Comparison of ENCODE assay signal across 14 cellular contexts in genomic region chr13:113528101-113528797, GRCh38. TPM values are rescaled to one million over a fixed set of nuclear protein-coding genes. Genes with fewer than 3 reads are reported as not detected.
A peak's percentile ranks its signal among the peaks of the same experiment; 100 is the strongest.
DNase-seq lines count a peak whose midpoint lies in the region; ATAC-seq and TF ChIP-seq lines count a peak whose summit lies in the region.
"Had no signal": no experiment of that assay in that cellular context is flagged by ENCODE, and none has a peak within 500 bp of the region (broad histone marks: within the 10 kb centered on the region; RNA-seq: fewer than 3 reads in every experiment).

No MANE protein-coding gene starts in this region.

- no peaks in the 10 kb centered on the region for H3K27me3 ChIP-seq in prostate gland (replicated peaks; ENCODE audit: insufficient read depth)
- H3K27me3 ChIP-seq: heart left ventricle had no signal

- H3K4me3 ChIP-seq in fibroblast of the aortic adventitia (ENCODE audit: low read depth, low read length) (no peak overlapping the region), prostate gland (no peak overlapping the region)
- H3K4me3 ChIP-seq: heart left ventricle had no signal

- no peak for ATAC-seq in stimulated activated naive CD8-positive, alpha-beta T cell treated with anti-CD3 and anti-CD28 coated beads, Interleukin-15, amount 100 ng/mL, for 72 hours
- ATAC-seq: esophagus mucosa, heart left ventricle had no signal

- DNase-seq in DMS79 treated with DMSO at 0.1 percent for 48 hours (lab: John Stamatoyannopoulos, UW): peak; percentile 99
- DNase-seq in NCI-H2029 treated with DMSO at 0.1 percent for 48 hours (lab: John Stamatoyannopoulos, UW): peak; percentile 45
- DNase-seq in fibroblast of the aortic adventitia (ENCODE audit: low read depth): peak; percentile 17
- DNase-seq in prostate gland (ENCODE audit: low spot score): peak; percentile 23
- DNase-seq in middle frontal gyrus (ENCODE audit: extremely low spot score, low spot score): no peak
- DNase-seq in NCI-H146 treated with DMSO at 0.1 percent for 48 hours (lab: John Stamatoyannopoulos, UW; ENCODE audit: unreplicated experiment): no peak
- DNase-seq in stimulated activated naive CD8-positive, alpha-beta T cell treated with anti-CD3 and anti-CD28 coated beads, Interleukin-15, amount 100 ng/mL, for 72 hours: no peak
- DNase-seq: activated naive CD4-positive, alpha-beta T cell treated with Interleukin-2 at 50 U/mL for 16 hours; DMS53; heart left ventricle; NCI-H2081 treated with DMSO at 0.1 percent for 48 hours; substantia nigra; SW 1271 had no signal

- H3K4me3 Mint-ChIP-seq in stimulated activated naive CD8-positive, alpha-beta T cell treated with anti-CD3 and anti-CD28 coated beads, Interleukin-15, amount 100 ng/mL, for 72 hours: no peak overlapping the region

- H3K27ac Mint-ChIP-seq in stimulated activated naive CD8-positive, alpha-beta T cell treated with anti-CD3 and anti-CD28 coated beads, Interleukin-15, amount 100 ng/mL, for 72 hours: peak overlapping the region in 1 of 2 donors; percentile 65

- no peaks in the 10 kb centered on the region for H3K36me3 ChIP-seq in prostate gland

- H3K27ac ChIP-seq in prostate gland: no peak overlapping the region
- H3K27ac ChIP-seq: heart left ventricle had no signal

- H3K4me1 Mint-ChIP-seq in stimulated activated naive CD8-positive, alpha-beta T cell treated with anti-CD3 and anti-CD28 coated beads, Interleukin-15, amount 100 ng/mL, for 72 hours: no peaks in the 10 kb centered on the region

- no peaks in the 10 kb centered on the region for H3K9me3 ChIP-seq in prostate gland
- H3K9me3 ChIP-seq: heart left ventricle had no signal

- H3K9me3 Mint-ChIP-seq in stimulated activated naive CD8-positive, alpha-beta T cell treated with anti-CD3 and anti-CD28 coated beads, Interleukin-15, amount 100 ng/mL, for 72 hours: no peaks in the 10 kb centered on the region

- no peaks in the 10 kb centered on the region for H3K27me3 Mint-ChIP-seq in stimulated activated naive CD8-positive, alpha-beta T cell treated with anti-CD3 and anti-CD28 coated beads, Interleukin-15, amount 100 ng/mL, for 72 hours

- no peak for TF ChIP-seq CTCF in fibroblast of the aortic adventitia (IDR thresholded peaks at IDR 0.05; ENCODE audit: insufficient read depth, low read length)
- no peak for TF ChIP-seq CTCF in prostate gland (IDR thresholded peaks at IDR 0.05)

- H3K4me1 ChIP-seq in prostate gland (replicated peaks): no peaks in the 10 kb centered on the region

- WGBS in prostate gland: 42% methylated on average over 17 of the region's 17 CpGs

- TF ChIP-seq POLR2A in prostate gland (IDR thresholded peaks at IDR 0.05): no peak

- intact Hi-C loops in prostate gland (cut with DNase I): no loop called here

RNA-seq across cellular contexts. Expression of gene DCUN1D2, which starts 37.7 kb away (rescaled TPM):
- total RNA-seq in fibroblast of the aortic adventitia (ENCODE audit: low replicate concordance) (8.3 and 9.8 TPM in 2 replicates), prostate gland (10 to 100 TPM; 11.0 to 48.0 TPM)

RNA-seq across cellular contexts. Expression of gene TFDP1, which starts 56.3 kb away (rescaled TPM):
- 45.6 and 102 TPM in 2 replicates for total RNA-seq in fibroblast of the aortic adventitia (ENCODE audit: low replicate concordance)
- 10 to 100 TPM; 50.1 to 62.4 TPM for total RNA-seq in prostate gland

Comparison
In these comparisons a context has a peak if more than half of its experiments do, and no peak if none do; other contexts are left out.
1. DNase-seq: peak in DMS79 treated with DMSO at 0.1 percent for 48 hours (single experiment), NCI-H2029 treated with DMSO at 0.1 percent for 48 hours (single experiment), fibroblast of the aortic adventitia (single experiment) and prostate gland (single experiment); none in middle frontal gyrus (single experiment), NCI-H146 treated with DMSO at 0.1 percent for 48 hours (single experiment) and stimulated activated naive CD8-positive, alpha-beta T cell treated with anti-CD3 and anti-CD28 coated beads, Interleukin-15, amount 100 ng/mL, for 72 hours (0 of 2).